25 cellular contexts compared by ENCODE assay signal in genomic region chr6:45877970-45878590, GRCh38.
"Had no signal": no experiment of that assay in that cellular context is flagged by ENCODE, and none has a peak within 500 bp of the region (broad histone marks: within the 10 kb centered on the region; RNA-seq: fewer than 3 reads in every experiment).

No MANE protein-coding gene starts in this region.

- DNase-seq: central memory CD4-positive, alpha-beta T cell; dorsolateral prefrontal cortex; effector CD8-positive, alpha-beta T cell; esophagus squamous epithelium; head of caudate nucleus; kidney; sigmoid colon; spleen; stimulated activated naive CD4-positive, alpha-beta T cell treated with Interleukin-2 at 50 U/mL for 16 hours; substantia nigra; testis; tibial artery; upper lobe of left lung had no signal

- H3K9me3 Mint-ChIP-seq: memory B cell; natural killer cell treated with Interleukin-12 subunit alpha and Interleukin-12 subunit beta and Interleukin-15 and Interleukin-18, amount 100 ng/mL, for 72 hours; neural progenitor cell had no signal

- H3K27me3 ChIP-seq: neural progenitor cell, right atrium auricular region, sigmoid colon, spleen, testis, tibial artery, upper lobe of left lung had no signal

- H3K4me3 Mint-ChIP-seq: memory B cell; natural killer cell treated with Interleukin-12 subunit alpha and Interleukin-12 subunit beta and Interleukin-15 and Interleukin-18, amount 100 ng/mL, for 72 hours; neural progenitor cell had no signal

- H3K4me1 Mint-ChIP-seq: memory B cell had no signal

- H3K79me2 ChIP-seq: parathyroid adenoma had no signal

- H3K4me1 ChIP-seq: neural progenitor cell, parathyroid adenoma, prostate gland, spleen, testis, tibial artery had no signal

- ATAC-seq: left lobe of liver; natural killer cell treated with Interleukin-12 subunit alpha and Interleukin-12 subunit beta and Interleukin-15 and Interleukin-18, amount 100 ng/mL, for 72 hours had no signal

- H3K27ac ChIP-seq: dorsolateral prefrontal cortex, esophagus squamous epithelium, neural progenitor cell, parathyroid adenoma, prostate gland, right atrium auricular region, sigmoid colon, spleen, testis, tibial artery, upper lobe of left lung had no signal

- FAIRE-seq: colon, endothelial cell of umbilical vein, frontal cortex, kidney, urothelium cell line had no signal

- H3K4me3 ChIP-seq: dorsolateral prefrontal cortex, esophagus squamous epithelium, lung, neural progenitor cell, prostate gland, right atrium auricular region, sigmoid colon, spleen, testis, tibial artery, upper lobe of left lung had no signal

- H3K36me3 Mint-ChIP-seq: memory B cell; natural killer cell treated with Interleukin-12 subunit alpha and Interleukin-12 subunit beta and Interleukin-15 and Interleukin-18, amount 100 ng/mL, for 72 hours; neural progenitor cell had no signal

- H3K27ac Mint-ChIP-seq: memory B cell; natural killer cell treated with Interleukin-12 subunit alpha and Interleukin-12 subunit beta and Interleukin-15 and Interleukin-18, amount 100 ng/mL, for 72 hours; neural progenitor cell had no signal

- H3K9ac ChIP-seq: neural progenitor cell, parathyroid adenoma had no signal

- H2AFZ ChIP-seq: neural progenitor cell, parathyroid adenoma had no signal

- H3K9me3 ChIP-seq: esophagus squamous epithelium, prostate gland, right atrium auricular region, sigmoid colon, spleen, testis, tibial artery, upper lobe of left lung had no signal

- H3K4me2 ChIP-seq: neural progenitor cell had no signal

- H3K36me3 ChIP-seq: esophagus squamous epithelium, neural progenitor cell, prostate gland, right atrium auricular region, sigmoid colon, spleen, tibial artery, upper lobe of left lung had no signal
